In genomic region chr5:159909126-159909525, GRCh38 we compare ENCODE assay signal across 1 cellular context.
TF ChIP-seq lines count a peak whose summit lies in the region.

No MANE protein-coding gene starts in this region.

TF ChIP-seq in GM23338, 12 proteins besides CTCF, POLR2A, EP300 and RAD21:
- TF ChIP-seq ZNF462 (CRISPR knock-in tag; IDR thresholded peaks at IDR 0.05): no peak
- no peak for TF ChIP-seq JUNB (IDR thresholded peaks at IDR 0.05; ENCODE audit: unreplicated experiment)
- no peak for TF ChIP-seq ZNF331 (CRISPR knock-in tag; IDR thresholded peaks at IDR 0.05; ENCODE audit: low read depth)
- no peak for TF ChIP-seq ETS1 (IDR thresholded peaks at IDR 0.05)
- no peak for TF ChIP-seq CREB1 (CRISPR knock-in tag; IDR thresholded peaks at IDR 0.05; ENCODE audit: low read depth)
- TF ChIP-seq EZH2 (IDR thresholded peaks at IDR 0.05; ENCODE audit: low read depth, unreplicated experiment): no peak
- no peak for TF ChIP-seq POLR2AphosphoS5 (IDR thresholded peaks at IDR 0.05; ENCODE audit: low read depth)
- TF ChIP-seq REST (IDR thresholded peaks at IDR 0.05; ENCODE audit: unreplicated experiment): no peak
- TF ChIP-seq NANOG (IDR thresholded peaks at IDR 0.05; ENCODE audit: borderline replicate concordance): no peak
- TF ChIP-seq EZH2phosphoT487 (IDR thresholded peaks at IDR 0.05; ENCODE audit: unreplicated experiment): no peak
